ENCODE assay signal across 1 cellular context in the genomic region with DNA sequence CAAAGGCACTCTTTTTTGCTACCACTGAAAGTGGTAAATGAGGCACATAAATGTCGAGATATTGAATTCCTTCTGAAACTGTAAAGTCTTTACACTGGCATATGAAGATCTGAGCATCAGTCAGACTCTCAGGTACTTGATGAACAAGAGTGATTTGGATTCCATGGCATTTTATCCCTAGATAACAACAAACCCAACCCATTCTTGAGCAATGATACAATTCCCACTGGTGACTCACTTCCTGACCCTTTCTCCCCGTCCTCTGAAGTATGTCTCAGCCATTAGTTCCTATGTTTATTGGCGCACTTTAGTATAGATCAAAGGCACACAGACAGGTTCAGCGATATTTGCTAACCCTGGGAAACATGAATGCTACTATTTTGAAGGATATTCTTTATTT.
TF ChIP-seq lines count a peak whose summit lies in the region.

No MANE protein-coding gene starts in this region.

TF ChIP-seq in K562, 482 proteins besides CTCF, POLR2A, EP300 and RAD21 (continued from another document):
- TF ChIP-seq, protein P1, sequence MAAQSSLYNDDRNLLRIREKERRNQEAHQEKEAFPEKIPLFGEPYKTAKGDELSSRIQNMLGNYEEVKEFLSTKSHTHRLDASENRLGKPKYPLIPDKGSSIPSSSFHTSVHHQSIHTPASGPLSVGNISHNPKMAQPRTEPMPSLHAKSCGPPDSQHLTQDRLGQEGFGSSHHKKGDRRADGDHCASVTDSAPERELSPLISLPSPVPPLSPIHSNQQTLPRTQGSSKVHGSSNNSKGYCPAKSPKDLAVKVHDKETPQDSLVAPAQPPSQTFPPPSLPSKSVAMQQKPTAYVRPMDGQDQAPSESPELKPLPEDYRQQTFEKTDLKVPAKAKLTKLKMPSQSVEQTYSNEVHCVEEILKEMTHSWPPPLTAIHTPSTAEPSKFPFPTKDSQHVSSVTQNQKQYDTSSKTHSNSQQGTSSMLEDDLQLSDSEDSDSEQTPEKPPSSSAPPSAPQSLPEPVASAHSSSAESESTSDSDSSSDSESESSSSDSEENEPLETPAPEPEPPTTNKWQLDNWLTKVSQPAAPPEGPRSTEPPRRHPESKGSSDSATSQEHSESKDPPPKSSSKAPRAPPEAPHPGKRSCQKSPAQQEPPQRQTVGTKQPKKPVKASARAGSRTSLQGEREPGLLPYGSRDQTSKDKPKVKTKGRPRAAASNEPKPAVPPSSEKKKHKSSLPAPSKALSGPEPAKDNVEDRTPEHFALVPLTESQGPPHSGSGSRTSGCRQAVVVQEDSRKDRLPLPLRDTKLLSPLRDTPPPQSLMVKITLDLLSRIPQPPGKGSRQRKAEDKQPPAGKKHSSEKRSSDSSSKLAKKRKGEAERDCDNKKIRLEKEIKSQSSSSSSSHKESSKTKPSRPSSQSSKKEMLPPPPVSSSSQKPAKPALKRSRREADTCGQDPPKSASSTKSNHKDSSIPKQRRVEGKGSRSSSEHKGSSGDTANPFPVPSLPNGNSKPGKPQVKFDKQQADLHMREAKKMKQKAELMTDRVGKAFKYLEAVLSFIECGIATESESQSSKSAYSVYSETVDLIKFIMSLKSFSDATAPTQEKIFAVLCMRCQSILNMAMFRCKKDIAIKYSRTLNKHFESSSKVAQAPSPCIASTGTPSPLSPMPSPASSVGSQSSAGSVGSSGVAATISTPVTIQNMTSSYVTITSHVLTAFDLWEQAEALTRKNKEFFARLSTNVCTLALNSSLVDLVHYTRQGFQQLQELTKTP (IDR thresholded peaks at IDR 0.05; ENCODE audit: low read depth in 1 of 2, partially characterized antibody in 2 of 2) = no peak
- no peak for TF ChIP-seq GTF3C2 (IDR thresholded peaks at IDR 0.05; ENCODE audit: borderline replicate concordance, extremely low read depth, insufficient read length)
- TF ChIP-seq ZKSCAN8 (CRISPR knock-in tag; IDR thresholded peaks at IDR 0.05) = no peak
- TF ChIP-seq CREB1 (IDR thresholded peaks at IDR 0.05) = no peak
- no peak for TF ChIP-seq CREB1 (CRISPR knock-in tag; IDR thresholded peaks at IDR 0.05)
- TF ChIP-seq HSF4 (CRISPR knock-in tag; IDR thresholded peaks at IDR 0.05; ENCODE audit: borderline replicate concordance) = no peak
- no peak for TF ChIP-seq ZBED1 (IDR thresholded peaks at IDR 0.05)
- TF ChIP-seq TOE1 (IDR thresholded peaks at IDR 0.05; ENCODE audit: borderline replicate concordance) = no peak
- no peak for TF ChIP-seq TOE1 (CRISPR knock-in tag; IDR thresholded peaks at IDR 0.05; ENCODE audit: borderline replicate concordance, low read depth)
- TF ChIP-seq, protein P2, sequence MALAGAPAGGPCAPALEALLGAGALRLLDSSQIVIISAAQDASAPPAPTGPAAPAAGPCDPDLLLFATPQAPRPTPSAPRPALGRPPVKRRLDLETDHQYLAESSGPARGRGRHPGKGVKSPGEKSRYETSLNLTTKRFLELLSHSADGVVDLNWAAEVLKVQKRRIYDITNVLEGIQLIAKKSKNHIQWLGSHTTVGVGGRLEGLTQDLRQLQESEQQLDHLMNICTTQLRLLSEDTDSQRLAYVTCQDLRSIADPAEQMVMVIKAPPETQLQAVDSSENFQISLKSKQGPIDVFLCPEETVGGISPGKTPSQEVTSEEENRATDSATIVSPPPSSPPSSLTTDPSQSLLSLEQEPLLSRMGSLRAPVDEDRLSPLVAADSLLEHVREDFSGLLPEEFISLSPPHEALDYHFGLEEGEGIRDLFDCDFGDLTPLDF (CRISPR knock-in tag; IDR thresholded peaks at IDR 0.05) = no peak
- no peak for TF ChIP-seq RBM39 (optimal IDR thresholded peaks at IDR 0.05; ENCODE audit: low read depth, low read length)
- TF ChIP-seq ZBTB11 (CRISPR knock-in tag; IDR thresholded peaks at IDR 0.05) = no peak
- TF ChIP-seq, protein P3, sequence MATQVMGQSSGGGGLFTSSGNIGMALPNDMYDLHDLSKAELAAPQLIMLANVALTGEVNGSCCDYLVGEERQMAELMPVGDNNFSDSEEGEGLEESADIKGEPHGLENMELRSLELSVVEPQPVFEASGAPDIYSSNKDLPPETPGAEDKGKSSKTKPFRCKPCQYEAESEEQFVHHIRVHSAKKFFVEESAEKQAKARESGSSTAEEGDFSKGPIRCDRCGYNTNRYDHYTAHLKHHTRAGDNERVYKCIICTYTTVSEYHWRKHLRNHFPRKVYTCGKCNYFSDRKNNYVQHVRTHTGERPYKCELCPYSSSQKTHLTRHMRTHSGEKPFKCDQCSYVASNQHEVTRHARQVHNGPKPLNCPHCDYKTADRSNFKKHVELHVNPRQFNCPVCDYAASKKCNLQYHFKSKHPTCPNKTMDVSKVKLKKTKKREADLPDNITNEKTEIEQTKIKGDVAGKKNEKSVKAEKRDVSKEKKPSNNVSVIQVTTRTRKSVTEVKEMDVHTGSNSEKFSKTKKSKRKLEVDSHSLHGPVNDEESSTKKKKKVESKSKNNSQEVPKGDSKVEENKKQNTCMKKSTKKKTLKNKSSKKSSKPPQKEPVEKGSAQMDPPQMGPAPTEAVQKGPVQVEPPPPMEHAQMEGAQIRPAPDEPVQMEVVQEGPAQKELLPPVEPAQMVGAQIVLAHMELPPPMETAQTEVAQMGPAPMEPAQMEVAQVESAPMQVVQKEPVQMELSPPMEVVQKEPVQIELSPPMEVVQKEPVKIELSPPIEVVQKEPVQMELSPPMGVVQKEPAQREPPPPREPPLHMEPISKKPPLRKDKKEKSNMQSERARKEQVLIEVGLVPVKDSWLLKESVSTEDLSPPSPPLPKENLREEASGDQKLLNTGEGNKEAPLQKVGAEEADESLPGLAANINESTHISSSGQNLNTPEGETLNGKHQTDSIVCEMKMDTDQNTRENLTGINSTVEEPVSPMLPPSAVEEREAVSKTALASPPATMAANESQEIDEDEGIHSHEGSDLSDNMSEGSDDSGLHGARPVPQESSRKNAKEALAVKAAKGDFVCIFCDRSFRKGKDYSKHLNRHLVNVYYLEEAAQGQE (CRISPR knock-in tag; IDR thresholded peaks at IDR 0.05; ENCODE audit: low read depth) = no peak
- TF ChIP-seq, protein P4, sequence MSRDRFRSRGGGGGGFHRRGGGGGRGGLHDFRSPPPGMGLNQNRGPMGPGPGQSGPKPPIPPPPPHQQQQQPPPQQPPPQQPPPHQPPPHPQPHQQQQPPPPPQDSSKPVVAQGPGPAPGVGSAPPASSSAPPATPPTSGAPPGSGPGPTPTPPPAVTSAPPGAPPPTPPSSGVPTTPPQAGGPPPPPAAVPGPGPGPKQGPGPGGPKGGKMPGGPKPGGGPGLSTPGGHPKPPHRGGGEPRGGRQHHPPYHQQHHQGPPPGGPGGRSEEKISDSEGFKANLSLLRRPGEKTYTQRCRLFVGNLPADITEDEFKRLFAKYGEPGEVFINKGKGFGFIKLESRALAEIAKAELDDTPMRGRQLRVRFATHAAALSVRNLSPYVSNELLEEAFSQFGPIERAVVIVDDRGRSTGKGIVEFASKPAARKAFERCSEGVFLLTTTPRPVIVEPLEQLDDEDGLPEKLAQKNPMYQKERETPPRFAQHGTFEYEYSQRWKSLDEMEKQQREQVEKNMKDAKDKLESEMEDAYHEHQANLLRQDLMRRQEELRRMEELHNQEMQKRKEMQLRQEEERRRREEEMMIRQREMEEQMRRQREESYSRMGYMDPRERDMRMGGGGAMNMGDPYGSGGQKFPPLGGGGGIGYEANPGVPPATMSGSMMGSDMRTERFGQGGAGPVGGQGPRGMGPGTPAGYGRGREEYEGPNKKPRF (IDR thresholded peaks at IDR 0.05; ENCODE audit: low read depth, low read length) = no peak
